Comparison of ENCODE assay signal across 7 cellular contexts in genomic region chr14:20167091-20167490, GRCh38. TPM values are rescaled to one million over a fixed set of nuclear protein-coding genes. Genes with fewer than 3 reads are reported as not detected.
"Had no signal": no experiment of that assay in that cellular context is flagged by ENCODE, and none has a peak within 500 bp of the region (broad histone marks: within the 10 kb centered on the region; RNA-seq: fewer than 3 reads in every experiment).

No MANE protein-coding gene starts in this region.

- DNase-seq: IMR-90, KBM-7, KG1 had no signal

- FAIRE-seq: HepG2, HTR-8/SVneo, K562 had no signal

- H3K4me3 ChIP-seq: K562 had no signal

RNA-seq across cellular contexts. Expression of gene OR11G2, which starts 23.6 kb away (rescaled TPM):
- polyA plus RNA-seq: HepG2, IgD-negative memory B cell, IMR-90, K562 had no signal

RNA-seq across cellular contexts. Expression of gene OR4N5, which starts 28.5 kb away (rescaled TPM):
- polyA plus RNA-seq: HepG2, IgD-negative memory B cell, IMR-90, K562 had no signal

RNA-seq across cellular contexts. Expression of gene OR11H6, which starts 56.4 kb away (rescaled TPM):
- polyA plus RNA-seq: HepG2, IgD-negative memory B cell, IMR-90, K562 had no signal

RNA-seq across cellular contexts. Expression of gene OR4K17, which starts 56.6 kb away (rescaled TPM):
- polyA plus RNA-seq: HepG2, IgD-negative memory B cell, IMR-90, K562 had no signal
